In genomic region chr18:7230646-7231349, GRCh38 we compare ENCODE assay signal across 24 cellular contexts. TPM values are rescaled to one million over a fixed set of nuclear protein-coding genes. Genes with fewer than 3 reads are reported as not detected.
A peak's percentile ranks its signal among the peaks of the same experiment; 100 is the strongest.
DNase-seq lines count a peak whose midpoint lies in the region; ATAC-seq and TF ChIP-seq lines count a peak whose summit lies in the region.
"Had no signal": no experiment of that assay in that cellular context is flagged by ENCODE, and none has a peak within 500 bp of the region (broad histone marks: within the 10 kb centered on the region; RNA-seq: fewer than 3 reads in every experiment).

TSS of gene LRRC30 (plus strand) at chr18:7231089. CDS start at chr18:7231139, 50 bp downstream.

- peak; percentile 75 for DNase-seq in NCI-H2171 (lab: John Stamatoyannopoulos, UW)
- DNase-seq in SJCRH30 = peak; percentile 83 to 92
- peak; percentile 80 for DNase-seq in myocyte (ENCODE audit: low read depth)
- DNase-seq in gastrocnemius medialis = peak; percentile 87 to 88
- no peak for DNase-seq in PC-9
- no peak for DNase-seq in breast epithelium (ENCODE audit: low spot score in 2 of 2)
- no peak for DNase-seq in mammary epithelial cell
- DNase-seq: Calu3; CD8-positive, alpha-beta memory T cell; EL; GF-D8; IMR-90; MV-4-11; NCI-H1105 treated with DMSO at 0.1 percent for 48 hours; NCI-H2081 treated with DMSO at 0.1 percent for 48 hours; NCI-H774; SW 1271 had no signal

- H2AFZ ChIP-seq in PC-9 = no peak within 1 kb of the TSS
- H2AFZ ChIP-seq in mammary epithelial cell (ENCODE audit: low read depth, low read length) = no peak within 1 kb of the TSS

- CTCF ChIA-PET in PC-9 (lab: Charles Lee) = interaction anchor here (0.6 kb wide), 1 partner anchor 1974 kb away, joined by 3 read pairs; no protein-coding TSS in a partner anchor
- CTCF ChIA-PET in mammary epithelial cell (lab: Charles Lee; ENCODE audit: low non-redundant PET) = no interaction called here

- dilution Hi-C loops in mammary epithelial cell (cut with HindIII; ENCODE audit: low sequenced_read_pairs) = no loop called here

- POLR2A ChIA-PET in PC-9 (lab: Charles Lee; ENCODE audit: unreplicated experiment) = interaction anchor here (0.6 kb wide), 1 partner anchor 13 kb away, joined by 3 read pairs; no protein-coding TSS in a partner anchor

- H3K27me3 ChIP-seq in SJCRH30 (no peaks in the 10 kb centered on the region), gastrocnemius medialis (no peaks in the 10 kb centered on the region), PC-9 (ENCODE audit: insufficient read depth, low read depth) (peaks cover 87% of the 10 kb centered on the region), breast epithelium (peaks cover 0 to 5% of the 10 kb centered on the region in 2 donors), mammary epithelial cell (ENCODE audit: insufficient read depth, low read length) (peaks cover 2% of the 10 kb centered on the region)

- H3K27ac ChIP-seq in SJCRH30 (peak within 1 kb of the TSS; percentile 24; the same call in 1 of the 2 replicates), gastrocnemius medialis (peak within 1 kb of the TSS; percentile 91 to 94 (median 92)), PC-9 (no peak within 1 kb of the TSS), breast epithelium (no peak within 1 kb of the TSS), mammary epithelial cell (ENCODE audit: insufficient read depth, low read depth, low read length) (no peak within 1 kb of the TSS)
- H3K27ac ChIP-seq: C4-2B had no signal

- H3K9ac ChIP-seq in mammary epithelial cell (ENCODE audit: insufficient read depth, low read length) = no peak within 1 kb of the TSS

- no peaks in the 10 kb centered on the region for H3K9me2 ChIP-seq in PC-9 (ENCODE audit: insufficient read depth)

- H3K4me1 ChIP-seq in SJCRH30 (peaks cover 15% of the 10 kb centered on the region; the same call in 1 of the 2 replicates), gastrocnemius medialis (peaks cover 27 to 35% of the 10 kb centered on the region in 2 donors), PC-9 (replicated peaks; ENCODE audit: insufficient read depth) (no peaks in the 10 kb centered on the region), breast epithelium (no peaks in the 10 kb centered on the region), mammary epithelial cell (ENCODE audit: insufficient read depth, low read length) (no peaks in the 10 kb centered on the region)

- 75% methylated on average over 4 of the region's 12 CpGs for WGBS in mammary epithelial cell (ENCODE audit: low coverage, missing lambda C conversion rate)

- in situ Hi-C loops in gastrocnemius medialis (cut with MboI; ENCODE audit: low sequenced_read_pairs in 4 of 4) (loop anchor here (25.0 kb wide), 3 partner anchors 332 to 1882 kb away; partner anchors contain the start of genes PTPRM (in 2 of the 4), NDUFV2 (in 1 of the 4) and RAB12 (in 1 of the 4)), mammary epithelial cell (cut with MboI; ENCODE audit: low sequenced_read_pairs in 2 of 2) (no loop called here)

- BruUV-seq in PC-9 (replicated peaks; lab: Mats Ljungman, UMichigan) (no TSS peak), mammary epithelial cell (replicated peaks; lab: Mats Ljungman, UMichigan) (no TSS peak)

- peak; percentile 48 to 54 for ATAC-seq in gastrocnemius medialis
- ATAC-seq in HG03175 (IDR thresholded peaks at IDR 0.05; ENCODE audit: unreplicated experiment) = no peak
- ATAC-seq: Right ventricle myocardium inferior had no signal

- intact Hi-C loops in gastrocnemius medialis (cut with DNase I; ENCODE audit: low total_unique reads) (loop anchor here (2.0 to 10.0 kb wide), 6 partner anchors 336 to 1904 kb away; partner anchors contain the start of genes ANKRD12 and PTPRM), PC-9 (cut with micrococcal nuclease; ENCODE audit: unreplicated experiment) (no loop called here), breast epithelium (cut with DNase I; ENCODE audit: low total_unique reads) (no loop called here), mammary epithelial cell (cut with micrococcal nuclease) (no loop called here)

- H4K20me1 ChIP-seq in PC-9 (ENCODE audit: insufficient read depth) (no peaks in the 10 kb centered on the region), mammary epithelial cell (ENCODE audit: insufficient read depth, low read length) (no peaks in the 10 kb centered on the region)

- no peaks in the 10 kb centered on the region for H3F3A ChIP-seq in PC-9 (ENCODE audit: insufficient read depth, low read depth)

- TF ChIP-seq CTCF in gastrocnemius medialis (IDR thresholded peaks at IDR 0.05 in 4 of 5, conservative IDR thresholded peaks at IDR 0.05 in 1 of 5) = peak in 3 of 5 experiments; percentile 9 to 24 (median 17)
- TF ChIP-seq CTCF in PC-9 (conservative IDR thresholded peaks at IDR 0.05) = no peak
- TF ChIP-seq CTCF in breast epithelium (IDR thresholded peaks at IDR 0.05) = no peak
- no peak for TF ChIP-seq CTCF in mammary epithelial cell (conservative IDR thresholded peaks at IDR 0.05 in 1 of 2, IDR thresholded peaks at IDR 0.05 in 1 of 2; ENCODE audit: extremely low read depth in 1 of 2, insufficient read depth in 1 of 2, low read depth in 1 of 2, low read length in 2 of 2)

- no peaks in the 10 kb centered on the region for H3K79me2 ChIP-seq in PC-9 (ENCODE audit: low read depth)
- H3K79me2 ChIP-seq in mammary epithelial cell (ENCODE audit: insufficient read depth, low read length) = no peaks in the 10 kb centered on the region

- TF ChIP-seq POLR2A in gastrocnemius medialis (IDR thresholded peaks at IDR 0.05) (peak; percentile 69 to 75), breast epithelium (IDR thresholded peaks at IDR 0.05) (no peak)

- no peaks in the 10 kb centered on the region for H3K9me3 ChIP-seq in SJCRH30 (replicated peaks)
- H3K9me3 ChIP-seq in gastrocnemius medialis = no peaks in the 10 kb centered on the region
- no peaks in the 10 kb centered on the region for H3K9me3 ChIP-seq in PC-9 (ENCODE audit: insufficient read depth, low read depth)
- no peaks in the 10 kb centered on the region for H3K9me3 ChIP-seq in breast epithelium
- no peaks in the 10 kb centered on the region for H3K9me3 ChIP-seq in mammary epithelial cell (replicated peaks; ENCODE audit: insufficient read depth, low read length)

- H3K4me3 ChIP-seq in SJCRH30 (no peak within 1 kb of the TSS), gastrocnemius medialis (peak within 1 kb of the TSS; percentile 52 to 61 (median 54)), PC-9 (no peak within 1 kb of the TSS), breast epithelium (no peak within 1 kb of the TSS), mammary epithelial cell (replicated peaks in 1 of 3; ENCODE audit: insufficient read depth in 1 of 3, low read depth in 2 of 3, low read length in 3 of 3) (no peak within 1 kb of the TSS)

- H3K4me2 ChIP-seq in PC-9 (no peak within 1 kb of the TSS), mammary epithelial cell (ENCODE audit: insufficient read depth, low read depth, low read length) (no peak within 1 kb of the TSS)

- H3K36me3 ChIP-seq in SJCRH30 (no peaks in the 10 kb centered on the region), gastrocnemius medialis (no peaks in the 10 kb centered on the region), PC-9 (ENCODE audit: low read depth) (no peaks in the 10 kb centered on the region), breast epithelium (no peaks in the 10 kb centered on the region), mammary epithelial cell (ENCODE audit: insufficient read depth, low read length) (no peaks in the 10 kb centered on the region)

RNA-seq across cellular contexts. Expression of gene LRRC30, which starts in this region (rescaled TPM):
- not detected in 2 replicates for total RNA-seq in SJCRH30 (2014; rRNA removed; shearing (Covaris generic))
- not detected in 2 replicates for total RNA-seq in myocyte
- polyA plus RNA-seq in myocyte (2012) = not detected
- 1 to 10 TPM; 2.1 to 6.2 (median 5.0) TPM for total RNA-seq in gastrocnemius medialis
- total RNA-seq in PC-9 (2021) = not detected in 2 replicates
- total RNA-seq in breast epithelium = not detected
- not detected for total RNA-seq in mammary epithelial cell
- polyA plus RNA-seq in mammary epithelial cell = not detected
- polyA minus RNA-seq in mammary epithelial cell = not detected
- total RNA-seq: Calu3; CD8-positive, alpha-beta memory T cell; H4; IMR-90; M059J; NCI-H460; OCI-LY7; Right ventricle myocardium inferior had no signal
- polyA plus RNA-seq: CD8-positive, alpha-beta memory T cell; IMR-90 had no signal

Comparison
In these comparisons a context has a peak if more than half of its experiments do, and no peak if none do; other contexts are left out.
1. Peak in DNase-seq and H3K27ac ChIP-seq in SJCRH30; RNA of the gene not detected or under 1 TPM.
2. Peak in DNase-seq in myocyte; RNA of the gene not detected or under 1 TPM.
3. DNase-seq: peak in NCI-H2171 (single experiment) and gastrocnemius medialis (2 of 2); none in PC-9 (0 of 2), breast epithelium (0 of 2) and mammary epithelial cell (single experiment).
4. H3K27ac ChIP-seq: peak in gastrocnemius medialis (4 of 4); none in PC-9 (single experiment), breast epithelium (0 of 2) and mammary epithelial cell (single experiment).
5. H3K4me3 ChIP-seq: peak in gastrocnemius medialis (4 of 4); none in SJCRH30 (single experiment), PC-9 (single experiment), breast epithelium (0 of 3) and mammary epithelial cell (0 of 3).
6. CTCF ChIP-seq: peak in gastrocnemius medialis (3 of 5); none in PC-9 (single experiment), breast epithelium (0 of 3) and mammary epithelial cell (0 of 2).
7. in situ Hi-C loops: an anchor here in gastrocnemius medialis (25.0 kb wide); none called in mammary epithelial cell.